In the genomic region with DNA sequence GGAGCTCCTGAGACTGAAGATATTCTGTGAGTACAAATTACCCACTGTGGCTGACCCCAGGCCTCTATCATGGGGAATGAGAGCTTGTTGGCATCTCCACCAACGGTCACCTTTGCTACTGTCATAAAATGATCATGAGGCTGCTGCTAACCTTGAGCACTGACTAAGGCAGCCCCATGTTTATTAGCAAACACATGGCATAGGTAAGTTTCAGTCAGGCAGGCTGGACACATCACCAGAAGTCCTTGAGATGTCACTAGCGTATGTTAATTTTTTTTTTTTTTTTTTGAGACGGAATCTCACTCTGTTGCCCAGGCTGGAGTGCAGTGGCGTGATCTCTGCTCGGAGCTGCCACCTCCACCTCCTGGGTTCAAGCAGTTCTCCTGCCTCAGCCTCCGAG, we compare ENCODE assay signal across 2 cellular contexts.
TF ChIP-seq lines count a peak whose summit lies in the region.

No MANE protein-coding gene starts in this region.

TF ChIP-seq in GM23338, 12 proteins besides CTCF, POLR2A, EP300 and RAD21 (continues in another document):
- no peak for TF ChIP-seq NANOG (IDR thresholded peaks at IDR 0.05; ENCODE audit: borderline replicate concordance)
- no peak for TF ChIP-seq EZH2phosphoT487 (IDR thresholded peaks at IDR 0.05; ENCODE audit: unreplicated experiment)
- TF ChIP-seq, protein P1, sequence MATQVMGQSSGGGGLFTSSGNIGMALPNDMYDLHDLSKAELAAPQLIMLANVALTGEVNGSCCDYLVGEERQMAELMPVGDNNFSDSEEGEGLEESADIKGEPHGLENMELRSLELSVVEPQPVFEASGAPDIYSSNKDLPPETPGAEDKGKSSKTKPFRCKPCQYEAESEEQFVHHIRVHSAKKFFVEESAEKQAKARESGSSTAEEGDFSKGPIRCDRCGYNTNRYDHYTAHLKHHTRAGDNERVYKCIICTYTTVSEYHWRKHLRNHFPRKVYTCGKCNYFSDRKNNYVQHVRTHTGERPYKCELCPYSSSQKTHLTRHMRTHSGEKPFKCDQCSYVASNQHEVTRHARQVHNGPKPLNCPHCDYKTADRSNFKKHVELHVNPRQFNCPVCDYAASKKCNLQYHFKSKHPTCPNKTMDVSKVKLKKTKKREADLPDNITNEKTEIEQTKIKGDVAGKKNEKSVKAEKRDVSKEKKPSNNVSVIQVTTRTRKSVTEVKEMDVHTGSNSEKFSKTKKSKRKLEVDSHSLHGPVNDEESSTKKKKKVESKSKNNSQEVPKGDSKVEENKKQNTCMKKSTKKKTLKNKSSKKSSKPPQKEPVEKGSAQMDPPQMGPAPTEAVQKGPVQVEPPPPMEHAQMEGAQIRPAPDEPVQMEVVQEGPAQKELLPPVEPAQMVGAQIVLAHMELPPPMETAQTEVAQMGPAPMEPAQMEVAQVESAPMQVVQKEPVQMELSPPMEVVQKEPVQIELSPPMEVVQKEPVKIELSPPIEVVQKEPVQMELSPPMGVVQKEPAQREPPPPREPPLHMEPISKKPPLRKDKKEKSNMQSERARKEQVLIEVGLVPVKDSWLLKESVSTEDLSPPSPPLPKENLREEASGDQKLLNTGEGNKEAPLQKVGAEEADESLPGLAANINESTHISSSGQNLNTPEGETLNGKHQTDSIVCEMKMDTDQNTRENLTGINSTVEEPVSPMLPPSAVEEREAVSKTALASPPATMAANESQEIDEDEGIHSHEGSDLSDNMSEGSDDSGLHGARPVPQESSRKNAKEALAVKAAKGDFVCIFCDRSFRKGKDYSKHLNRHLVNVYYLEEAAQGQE (IDR thresholded peaks at IDR 0.05; ENCODE audit: unreplicated experiment): no peak
- TF ChIP-seq ZNF462 (CRISPR knock-in tag; IDR thresholded peaks at IDR 0.05): no peak
- TF ChIP-seq STAT1 (IDR thresholded peaks at IDR 0.05; ENCODE audit: unreplicated experiment): no peak
- no peak for TF ChIP-seq POLR2AphosphoS5 (IDR thresholded peaks at IDR 0.05; ENCODE audit: low read depth)
- no peak for TF ChIP-seq ETS1 (IDR thresholded peaks at IDR 0.05)
- no peak for TF ChIP-seq JUNB (IDR thresholded peaks at IDR 0.05; ENCODE audit: unreplicated experiment)
- no peak for TF ChIP-seq EZH2 (IDR thresholded peaks at IDR 0.05; ENCODE audit: low read depth, unreplicated experiment)
- no peak for TF ChIP-seq ZNF331 (CRISPR knock-in tag; IDR thresholded peaks at IDR 0.05; ENCODE audit: low read depth)

TF ChIP-seq in K562, 482 proteins besides CTCF, POLR2A, EP300 and RAD21:
- TF ChIP-seq ZNF143 (CRISPR knock-in tag; IDR thresholded peaks at IDR 0.05) (no peak), TRIM24 (IDR thresholded peaks at IDR 0.05) (no peak), GTF2E2 (tag; IDR thresholded peaks at IDR 0.05) (0 out of 2 replicates have a peak, but pooled peaks have one; percentile 10), BDP1 (IDR thresholded peaks at IDR 0.05; ENCODE audit: insufficient read depth, insufficient read length) (no peak), HOXB6 (CRISPR knock-in tag; IDR thresholded peaks at IDR 0.05; ENCODE audit: borderline replicate concordance) (no peak), HIVEP1 (CRISPR knock-in tag; IDR thresholded peaks at IDR 0.05) (no peak), ZNF586 (CRISPR knock-in tag; conservative IDR thresholded peaks at IDR 0.05) (no peak)
